Comparison of ENCODE assay signal across 15 cellular contexts in genomic region chr7:36599645-36600313, GRCh38.
"Had no signal": no experiment of that assay in that cellular context is flagged by ENCODE, and none has a peak within 500 bp of the region (broad histone marks: within the 10 kb centered on the region; RNA-seq: fewer than 3 reads in every experiment).

No MANE protein-coding gene starts in this region.

- H3K9me3 ChIP-seq: colonic mucosa, mucosa of descending colon, ovary, thyroid gland, uterus had no signal

- ATAC-seq: mucosa of descending colon had no signal

- H3K27ac ChIP-seq: cardiac muscle cell, colonic mucosa, epithelial cell of prostate, ovary, thyroid gland, uterus had no signal

- H3K4me3 Mint-ChIP-seq: nephron progenitor cell had no signal

- H3K27ac Mint-ChIP-seq: nephron progenitor cell had no signal

- DNase-seq: activated T-cell treated with anti-CD3 and anti-CD28 coated beads for 4 hours; colonic mucosa; effector CD8-positive, alpha-beta T cell; mucosa of descending colon; nephron progenitor cell; ovary; stimulated activated CD4-positive, alpha-beta T cell treated with anti-CD3 and anti-CD28 coated beads, Interleukin-15, amount 100 ng/mL, for 24 hours; stimulated activated CD4-positive, alpha-beta T cell treated with anti-CD3 and anti-CD28 coated beads, Interleukin-4, amount 100 ng/mL, for 24 hours; T-helper 9 cell; uterus had no signal

- H3K4me3 ChIP-seq: cardiac muscle cell, colonic mucosa, hepatocyte, lung, mucosa of descending colon, ovary, thyroid gland, uterus had no signal

- H3K36me3 ChIP-seq: cardiac muscle cell, colonic mucosa, ovary, thyroid gland, uterus had no signal

- H3K27me3 ChIP-seq: cardiac muscle cell, colonic mucosa, ovary, thyroid gland, uterus had no signal

- H3K4me1 ChIP-seq: colonic mucosa, uterus had no signal

- H3K9me3 Mint-ChIP-seq: nephron progenitor cell had no signal
